Comparison of ENCODE assay signal across 7 cellular contexts in the genomic region with DNA sequence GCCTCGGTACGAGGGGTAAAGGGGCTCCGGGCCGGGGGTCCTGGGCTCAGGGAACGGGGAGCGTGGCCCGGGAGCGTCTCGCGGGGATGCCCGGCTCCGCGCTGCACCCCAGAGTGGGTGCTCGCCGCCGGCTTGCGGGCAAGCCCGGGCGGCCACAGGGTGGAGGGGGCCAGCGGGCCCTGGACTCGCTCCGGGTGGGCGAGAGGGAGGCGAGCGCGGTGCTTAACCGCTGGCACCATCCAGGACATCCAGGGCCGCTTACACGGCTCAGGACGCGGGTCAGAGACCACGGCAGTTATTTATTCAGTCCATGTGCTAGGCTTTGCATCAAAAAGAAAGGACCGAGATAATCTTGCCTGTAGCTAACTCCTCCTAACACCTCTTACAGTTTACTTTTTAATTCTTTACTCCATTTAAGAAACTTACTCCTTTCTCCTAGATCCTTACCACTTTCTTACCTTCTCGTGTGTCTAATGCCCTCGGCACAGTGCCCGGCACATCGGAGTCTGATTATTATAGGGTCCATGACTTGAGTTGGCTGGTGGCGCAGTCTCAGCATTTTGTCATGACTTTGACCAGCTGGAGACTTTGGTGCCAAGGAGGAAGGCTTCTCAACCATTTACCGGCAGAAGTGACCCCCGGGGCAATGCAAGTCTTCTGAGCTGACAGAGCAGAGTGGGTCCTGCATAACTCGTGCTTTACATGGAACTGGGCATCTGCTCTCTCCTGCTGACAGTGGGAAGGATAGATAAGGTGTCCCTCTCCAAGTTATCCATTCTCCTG. TPM values are rescaled to one million over a fixed set of nuclear protein-coding genes. Genes with fewer than 3 reads are reported as not detected.
DNase-seq lines count a peak whose midpoint lies in the region; ATAC-seq and TF ChIP-seq lines count a peak whose summit lies in the region.

No MANE protein-coding gene starts in this region.

- no peak for TF ChIP-seq EP300 in esophagus muscularis mucosa (IDR thresholded peaks at IDR 0.05)

- H4K20me1 ChIP-seq in neural progenitor cell (ENCODE audit: low read depth) = no peaks in the 10 kb centered on the region

- no peaks in the 10 kb centered on the region for H3K4me1 ChIP-seq in SJCRH30
- H3K4me1 ChIP-seq in esophagus muscularis mucosa = peaks cover 10 to 40% (median 32%) of the 10 kb centered on the region in 4 donors
- H3K4me1 ChIP-seq in neural progenitor cell = peaks cover 10% of the 10 kb centered on the region

- peak; percentile 30 for ATAC-seq in GM18511 (IDR thresholded peaks at IDR 0.05; ENCODE audit: unreplicated experiment)
- peak; percentile 31 for ATAC-seq in HG02678 (IDR thresholded peaks at IDR 0.05; ENCODE audit: unreplicated experiment)

- no peak overlapping the region for H3K9ac ChIP-seq in neural progenitor cell

- intact Hi-C loops in esophagus muscularis mucosa (cut with DNase I) = loop anchor here (5.0 kb wide), 1 partner anchor 75 kb away; no protein-coding TSS in a partner anchor

- TF ChIP-seq CTCF in esophagus muscularis mucosa (IDR thresholded peaks at IDR 0.05) (no peak), neural progenitor cell (IDR thresholded peaks at IDR 0.05) (no peak)

- no peaks in the 10 kb centered on the region for H3K79me2 ChIP-seq in neural progenitor cell (ENCODE audit: low read depth)

- 17% methylated on average over 15 of the region's 41 CpGs for WGBS in esophagus muscularis mucosa

- peak overlapping the region; percentile 86 for H3K4me3 Mint-ChIP-seq in neural progenitor cell

- H3K9me3 Mint-ChIP-seq in neural progenitor cell = no peaks in the 10 kb centered on the region

- peaks cover 8% of the 10 kb centered on the region for H3K4me1 Mint-ChIP-seq in neural progenitor cell

- DNase-seq in SJCRH30 (peak in 1 of 2 experiments; percentile 17), esophagus muscularis mucosa (ENCODE audit: extremely low spot score) (no peak), neural progenitor cell (ENCODE audit: low spot score) (no peak), T-helper 9 cell (no peak), NCI-H1092 (lab: John Stamatoyannopoulos, UW) (no peak)

- H3K36me3 Mint-ChIP-seq in neural progenitor cell = no peaks in the 10 kb centered on the region

- H3K27me3 Mint-ChIP-seq in neural progenitor cell (ENCODE audit: insufficient read depth, low read depth) = peaks cover 15% of the 10 kb centered on the region

- H3K27me3 ChIP-seq in SJCRH30 (no peaks in the 10 kb centered on the region; the same call in 1 of the 2 replicates), esophagus muscularis mucosa (no peaks in the 10 kb centered on the region), neural progenitor cell (peaks cover 26% of the 10 kb centered on the region)

- no peaks in the 10 kb centered on the region for H3K36me3 ChIP-seq in SJCRH30
- H3K36me3 ChIP-seq in esophagus muscularis mucosa = no peaks in the 10 kb centered on the region
- no peaks in the 10 kb centered on the region for H3K36me3 ChIP-seq in neural progenitor cell

- H3K27ac Mint-ChIP-seq in neural progenitor cell = no peak overlapping the region

- no peak for TF ChIP-seq POLR2A in esophagus muscularis mucosa (IDR thresholded peaks at IDR 0.05; ENCODE audit: low read depth)

- peak overlapping the region; percentile 89 for H3K4me2 ChIP-seq in neural progenitor cell

- H3K4me3 ChIP-seq in SJCRH30 = peak overlapping the region; percentile 60
- peak overlapping the region; percentile 80 to 96 (median 86) for H3K4me3 ChIP-seq in esophagus muscularis mucosa
- H3K4me3 ChIP-seq in neural progenitor cell = peak overlapping the region; percentile 48

- no peak overlapping the region for H3K27ac ChIP-seq in SJCRH30
- peak overlapping the region; percentile 86 to 98 (median 90) for H3K27ac ChIP-seq in esophagus muscularis mucosa (replicated peaks in 1 of 4)
- no peak overlapping the region for H3K27ac ChIP-seq in neural progenitor cell

- H3K9me3 ChIP-seq in SJCRH30 (replicated peaks) (no peaks in the 10 kb centered on the region), esophagus muscularis mucosa (no peaks in the 10 kb centered on the region), neural progenitor cell (ENCODE audit: low read depth) (no peaks in the 10 kb centered on the region)

- peak overlapping the region; percentile 97 for H2AFZ ChIP-seq in neural progenitor cell (replicated peaks)

- H3F3A ChIP-seq in neural progenitor cell (ENCODE audit: low read depth) = peaks cover 6% of the 10 kb centered on the region

RNA-seq across cellular contexts. Expression of a gene that starts 0.4 kb away (rescaled TPM):
- total RNA-seq in SJCRH30 (2014; rRNA removed; shearing (Covaris generic)) = 2.8 and 4.7 TPM in 2 replicates
- 10 to 100 TPM; 44.9 to 94.8 (median 58.5) TPM for total RNA-seq in esophagus muscularis mucosa
- total RNA-seq in neural progenitor cell (ENCODE audit: low replicate concordance) = 4.7 and 7.0 TPM in 2 replicates

Comparison
In these comparisons a context has a peak if more than half of its experiments do, and no peak if none do; other contexts are left out.
1. H3K27ac ChIP-seq: peak in esophagus muscularis mucosa (4 of 4); none in SJCRH30 (single experiment) and neural progenitor cell (single experiment).
2. Peak in every context shown above with its lines, with median percentiles within 50 percentile points of each other: H3K4me3 ChIP-seq.